ENCODE assay signal across 8 cellular contexts in genomic region chr6:30060634-30060981, GRCh38. TPM values are rescaled to one million over a fixed set of nuclear protein-coding genes. Genes with fewer than 3 reads are reported as not detected.
DNase-seq lines count a peak whose midpoint lies in the region; ATAC-seq and TF ChIP-seq lines count a peak whose summit lies in the region.

No MANE protein-coding gene starts in this region.

- peaks cover 35% of the 10 kb centered on the region for H3K36me3 ChIP-seq in CD4-positive, CD25-positive, alpha-beta regulatory T cell (ENCODE audit: control insufficient read depth, insufficient read depth, low read length)
- H3K36me3 ChIP-seq in ascending aorta, result peaks cover 0 to 6% of the 10 kb centered on the region in 2 donors
- H3K36me3 ChIP-seq in skeletal muscle tissue (ENCODE audit: control insufficient read depth in 3 of 3, insufficient read depth in 3 of 3, low read length in 3 of 3), result peaks cover 2 to 24% (median 17%) of the 10 kb centered on the region in 3 donors

- H3K4me1 Mint-ChIP-seq in CD4-positive, CD25-positive, alpha-beta regulatory T cell, result peaks cover 5 to 53% (median 36%) of the 10 kb centered on the region in 4 donors

- peak overlapping the region; percentile 99 for H3K27ac ChIP-seq in CD4-positive, CD25-positive, alpha-beta regulatory T cell (ENCODE audit: insufficient read depth, low read length, poor library complexity, severe bottlenecking)
- H3K27ac ChIP-seq in ascending aorta (peak overlapping the region; percentile 81 to 90), skeletal muscle tissue (ENCODE audit: low read depth, low read length) (peak overlapping the region; percentile 90)

- peak overlapping the region; percentile 92 to 100 (median 98) for H3K4me3 Mint-ChIP-seq in CD4-positive, CD25-positive, alpha-beta regulatory T cell

- intact Hi-C loops in ascending aorta (cut with DNase I), result loop anchor here (2.0 to 10.0 kb wide), 6 partner anchors 42 to 1796 kb away; partner anchors contain the start of genes GNL1, HLA-A, PRR3 and ZSCAN26

- no peaks in the 10 kb centered on the region for H3K9me3 Mint-ChIP-seq in CD4-positive, CD25-positive, alpha-beta regulatory T cell

- no peaks in the 10 kb centered on the region for H3K9me3 ChIP-seq in CD4-positive, CD25-positive, alpha-beta regulatory T cell (ENCODE audit: control insufficient read depth in 2 of 2, low read length in 2 of 2)
- H3K9me3 ChIP-seq in ascending aorta, result no peaks in the 10 kb centered on the region
- no peaks in the 10 kb centered on the region for H3K9me3 ChIP-seq in iPS-18c (ENCODE audit: control insufficient read depth, insufficient read depth, low read length)
- H3K9me3 ChIP-seq in skeletal muscle tissue (ENCODE audit: control insufficient read depth in 3 of 3, low read length in 3 of 3), result no peaks in the 10 kb centered on the region

- H3K9ac ChIP-seq in skeletal muscle tissue (ENCODE audit: low read depth in 1 of 3, low read length in 3 of 3), result peak overlapping the region; percentile 94 to 96 (median 95)

- TF ChIP-seq CTCF in ascending aorta (IDR thresholded peaks at IDR 0.05), result no peak

- DNase-seq in CD4-positive, CD25-positive, alpha-beta regulatory T cell, result peak in 1 of 3 donors; percentile 50
- peak; percentile 59 for DNase-seq in M059J (ENCODE audit: low read depth)
- no peak for DNase-seq in ascending aorta (ENCODE audit: low spot score in 2 of 2)
- DNase-seq in NCI-H2171 (lab: John Stamatoyannopoulos, UW), result no peak
- DNase-seq in NCI-H187 (lab: John Stamatoyannopoulos, UW), result no peak

- H3K27me3 ChIP-seq in CD4-positive, CD25-positive, alpha-beta regulatory T cell (ENCODE audit: control insufficient read depth, insufficient read depth, low read length), result no peaks in the 10 kb centered on the region
- H3K27me3 ChIP-seq in ascending aorta, result no peaks in the 10 kb centered on the region
- H3K27me3 ChIP-seq in skeletal muscle tissue (ENCODE audit: control insufficient read depth in 3 of 3, insufficient read depth in 3 of 3, low read length in 3 of 3), result no peaks in the 10 kb centered on the region

- peak overlapping the region; percentile 98 to 99 (median 99) for H3K27ac Mint-ChIP-seq in CD4-positive, CD25-positive, alpha-beta regulatory T cell

- peak; percentile 1 to 12 for ATAC-seq in CD4-positive, CD25-positive, alpha-beta regulatory T cell (ENCODE audit: low read depth in 2 of 2)
- ATAC-seq in GM19455 (IDR thresholded peaks at IDR 0.05; ENCODE audit: unreplicated experiment), result peak; percentile 18

- peaks cover 23% of the 10 kb centered on the region for H3K36me3 Mint-ChIP-seq in CD4-positive, CD25-positive, alpha-beta regulatory T cell

- H3K27me3 Mint-ChIP-seq in CD4-positive, CD25-positive, alpha-beta regulatory T cell, result peaks cover 10% of the 10 kb centered on the region

- peak overlapping the region; percentile 99 for H3K4me3 ChIP-seq in CD4-positive, CD25-positive, alpha-beta regulatory T cell (ENCODE audit: low read depth, low read length)
- H3K4me3 ChIP-seq in ascending aorta (peak overlapping the region; percentile 77 to 81), iPS-18c (ENCODE audit: insufficient read depth, low read depth, low read length) (peak overlapping the region; percentile 98), skeletal muscle tissue (ENCODE audit: low read length in 3 of 3) (peak overlapping the region; percentile 92 to 100 (median 98))

- peaks cover 26% of the 10 kb centered on the region for H3K4me1 ChIP-seq in CD4-positive, CD25-positive, alpha-beta regulatory T cell (ENCODE audit: control insufficient read depth, insufficient read depth, low read length, poor library complexity, severe bottlenecking)
- H3K4me1 ChIP-seq in ascending aorta (peaks cover 3 to 11% of the 10 kb centered on the region in 2 donors), skeletal muscle tissue (ENCODE audit: control insufficient read depth in 3 of 3, insufficient read depth in 3 of 3, low read length in 3 of 3) (peaks cover 19 to 27% (median 21%) of the 10 kb centered on the region in 3 donors)

RNA-seq across cellular contexts. Expression of gene POLR1H, which starts 0.5 kb away (rescaled TPM):
- 37.8 TPM for total RNA-seq in CD4-positive, CD25-positive, alpha-beta regulatory T cell
- polyA plus RNA-seq in CD4-positive, CD25-positive, alpha-beta regulatory T cell, result 100 to 1,000 TPM; 108 to 133 (median 122) TPM
- 34.4 and 47.3 TPM in 2 replicates for total RNA-seq in M059J (2014; rRNA removed; shearing (Covaris generic))
- 36.9 TPM for total RNA-seq in ascending aorta
- 31.8 TPM for total RNA-seq in skeletal muscle tissue

RNA-seq across cellular contexts. Expression of gene PPP1R11, which starts 6.4 kb away (rescaled TPM):
- 59.4 TPM for total RNA-seq in CD4-positive, CD25-positive, alpha-beta regulatory T cell
- polyA plus RNA-seq in CD4-positive, CD25-positive, alpha-beta regulatory T cell, result 100 to 1,000 TPM in 1 of 4 donors, 10 to 100 TPM in 3; 91.1 to 101 (median 96.0) TPM
- total RNA-seq in M059J (2014; rRNA removed; shearing (Covaris generic)), result 105 and 112 TPM in 2 replicates
- total RNA-seq in ascending aorta (7.1 TPM), skeletal muscle tissue (6.8 TPM)

RNA-seq across cellular contexts. Expression of gene RNF39, which starts 15.0 kb away (rescaled TPM):
- not detected for total RNA-seq in CD4-positive, CD25-positive, alpha-beta regulatory T cell
- under 1 TPM in 2 of 4 donors, not detected in 2; 0.14 to 0.23 TPM for polyA plus RNA-seq in CD4-positive, CD25-positive, alpha-beta regulatory T cell
- 0.20 TPM in 1 of 2 replicates, not detected in the other for total RNA-seq in M059J (2014; rRNA removed; shearing (Covaris generic))
- total RNA-seq in ascending aorta (not detected), skeletal muscle tissue (not detected)

RNA-seq across cellular contexts. Expression of gene TRIM31, which starts 52.3 kb away (rescaled TPM):
- total RNA-seq in CD4-positive, CD25-positive, alpha-beta regulatory T cell, result not detected
- under 1 TPM in 2 of 4 donors, not detected in 2; 0.13 to 0.18 TPM for polyA plus RNA-seq in CD4-positive, CD25-positive, alpha-beta regulatory T cell
- total RNA-seq in M059J (2014; rRNA removed; shearing (Covaris generic)), result not detected in 2 replicates
- total RNA-seq in ascending aorta (not detected), skeletal muscle tissue (not detected)
